In the genomic region with DNA sequence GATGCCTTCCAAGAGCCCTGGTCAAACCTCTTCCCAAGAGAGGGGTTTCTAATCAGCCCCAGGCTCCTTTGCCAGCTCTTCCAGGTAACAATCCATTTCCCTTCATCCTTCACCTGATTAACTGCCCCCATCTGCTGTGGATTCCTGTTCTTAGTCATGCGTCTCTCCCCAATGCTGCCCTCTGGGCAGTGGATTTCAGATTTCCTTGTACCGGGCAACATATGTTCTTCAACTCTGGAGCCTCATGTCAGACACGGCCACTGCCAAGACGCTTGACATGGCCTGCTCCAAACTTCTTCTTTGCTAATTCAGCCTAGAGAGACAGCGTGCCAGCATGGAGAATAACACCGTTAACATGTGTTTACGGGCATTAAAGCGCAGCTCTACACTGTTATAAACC, we compare ENCODE assay signal across 20 cellular contexts.
DNase-seq lines count a peak whose midpoint lies in the region; ATAC-seq and TF ChIP-seq lines count a peak whose summit lies in the region.
"Had no signal": no experiment of that assay in that cellular context is flagged by ENCODE, and none has a peak within 500 bp of the region (broad histone marks: within the 10 kb centered on the region; RNA-seq: fewer than 3 reads in every experiment).

No MANE protein-coding gene starts in this region.

- intact Hi-C loops in IMR-90 (cut with micrococcal nuclease), result no loop called here
- intact Hi-C loops in activated T-helper 1 cell treated with anti-CD3 and anti-CD28 coated beads, Interleukin-12 subunit alpha, Interleukin-12 subunit beta, Interleukin-2, Interleukin-4 antibody, amounts not matched to agents 30 ng/mL and 10 ng/mL and 1 ng/mL, durations not matched to agents 14 hours and 24 hours and 36 hours (cut with micrococcal nuclease), result no loop called here

- no peak overlapping the region for H2BK12ac ChIP-seq in trophoblast cell (ENCODE audit: low read length)

- no peak overlapping the region for H2AFZ ChIP-seq in IMR-90 (replicated peaks; ENCODE audit: low read length, poor library complexity)
- no peak overlapping the region for H2AFZ ChIP-seq in trophoblast cell (ENCODE audit: insufficient read depth, low read length, poor library complexity)

- CTCF ChIA-PET in IMR-90 (lab: Yijun Ruan, JAX), result no interaction called here

- H3K4me1 ChIP-seq in IMR-90 (ENCODE audit: control insufficient read depth, insufficient read depth, low read length), result peaks cover 9% of the 10 kb centered on the region
- peaks cover 3% of the 10 kb centered on the region in 2 experiments for H3K4me1 ChIP-seq in trophoblast cell (ENCODE audit: control insufficient read depth in 1 of 2, insufficient read depth in 2 of 2, low read length in 2 of 2)

- no peak overlapping the region for H3K56ac ChIP-seq in IMR-90 (ENCODE audit: extremely low read depth, insufficient read depth, low read length)

- H2BK120ac ChIP-seq in IMR-90 (ENCODE audit: low read depth, low read length) (0 out of 2 replicates have a peak overlapping the region, but pooled peaks have one; percentile 3), trophoblast cell (ENCODE audit: insufficient read depth, low read length, poor library complexity) (no peak overlapping the region)

- H3K23ac ChIP-seq in IMR-90 (ENCODE audit: low read depth, low read length) (no peak overlapping the region), trophoblast cell (ENCODE audit: low read length) (no peak overlapping the region)

- WGBS in IMR-90 (ENCODE audit: extremely low coverage in 2 of 2, insufficient read length in 1 of 2), 2 experiments, result 59% methylated on average over 4 of the region's 8 CpGs; no CpG with 5 or more reads in 1 of the 2 experiments
- WGBS in trophoblast cell (ENCODE audit: extremely low coverage, insufficient coverage, insufficient read length), result no CpG with 5 or more reads among the region's 8 CpGs

- no peak overlapping the region for H2BK20ac ChIP-seq in IMR-90 (ENCODE audit: low read depth, low read length)

- peak overlapping the region; percentile 56 for H3K27ac Mint-ChIP-seq in activated T-helper 1 cell treated with anti-CD3 and anti-CD28 coated beads, Interleukin-12 subunit alpha, Interleukin-12 subunit beta, Interleukin-2, Interleukin-4 antibody, amounts not matched to agents 30 ng/mL and 10 ng/mL and 1 ng/mL, durations not matched to agents 14 hours and 24 hours and 36 hours
- H3K27ac Mint-ChIP-seq: CD8-positive, alpha-beta memory T cell had no signal

- H3K79me1 ChIP-seq in IMR-90 (ENCODE audit: low read depth in 1 of 2, low read length in 2 of 2), result no peaks in the 10 kb centered on the region
- no peaks in the 10 kb centered on the region for H3K79me1 ChIP-seq in trophoblast cell (ENCODE audit: low read length)

- H4K20me1 ChIP-seq in IMR-90 (ENCODE audit: insufficient read depth, low read length), result no peaks in the 10 kb centered on the region

- H3K79me2 ChIP-seq in trophoblast cell (ENCODE audit: control insufficient read depth, insufficient read depth, low read length, poor library complexity), result no peaks in the 10 kb centered on the region

- peaks cover 35% of the 10 kb centered on the region for H3K27me3 Mint-ChIP-seq in activated T-helper 1 cell treated with anti-CD3 and anti-CD28 coated beads, Interleukin-12 subunit alpha, Interleukin-12 subunit beta, Interleukin-2, Interleukin-4 antibody, amounts not matched to agents 30 ng/mL and 10 ng/mL and 1 ng/mL, durations not matched to agents 14 hours and 24 hours and 36 hours (ENCODE audit: insufficient read depth)

- no peak overlapping the region for H3K4me3 ChIP-seq in IMR-90 (ENCODE audit: insufficient read depth, low read depth, low read length)
- H3K4me3 ChIP-seq in trophoblast cell (ENCODE audit: low read depth, low read length), result no peak overlapping the region

- in situ Hi-C loops in IMR-90 (cut with MboI; ENCODE audit: low sequenced_read_pairs), result loop anchor here (10.0 kb wide), 1 partner anchor 1039 kb away; a partner anchor contains a TSS

- H3K36me3 Mint-ChIP-seq in activated T-helper 1 cell treated with anti-CD3 and anti-CD28 coated beads, Interleukin-12 subunit alpha, Interleukin-12 subunit beta, Interleukin-2, Interleukin-4 antibody, amounts not matched to agents 30 ng/mL and 10 ng/mL and 1 ng/mL, durations not matched to agents 14 hours and 24 hours and 36 hours (ENCODE audit: low read depth), result peaks cover 5% of the 10 kb centered on the region
- H3K36me3 Mint-ChIP-seq: CD8-positive, alpha-beta memory T cell had no signal

- POLR2A ChIA-PET in IMR-90 (lab: Charles Lee; ENCODE audit: unreplicated experiment), result no interaction called here

- H3K36me3 ChIP-seq in IMR-90 (ENCODE audit: control insufficient read depth, insufficient read depth, low read length) (no peaks in the 10 kb centered on the region), trophoblast cell (ENCODE audit: control insufficient read depth in 1 of 2, insufficient read depth in 2 of 2, low read length in 2 of 2) (no peaks in the 10 kb centered on the region)

- H4K8ac ChIP-seq in IMR-90 (ENCODE audit: low read depth in 2 of 2, low read length in 2 of 2), result no peak overlapping the region
- H4K8ac ChIP-seq in trophoblast cell (ENCODE audit: low read depth, low read length), result no peak overlapping the region

- no peak for DNase-seq in IMR-90
- no peak for DNase-seq in activated T-helper 1 cell treated with anti-CD3 and anti-CD28 coated beads, Interleukin-12 subunit alpha, Interleukin-12 subunit beta, Interleukin-2, Interleukin-4 antibody, amounts not matched to agents 30 ng/mL and 10 ng/mL and 1 ng/mL, durations not matched to agents 14 hours and 24 hours and 36 hours (ENCODE audit: low spot score)
- peak; percentile 68 for DNase-seq in left kidney (ENCODE audit: low read depth, low spot score)
- DNase-seq in trophoblast cell, result peak; percentile 9 to 23
- no peak for DNase-seq in NCI-H1436 treated with DMSO at 0.1 percent for 48 hours (lab: John Stamatoyannopoulos, UW)
- no peak for DNase-seq in stimulated activated CD4-positive, alpha-beta T cell treated with anti-CD3 and anti-CD28 coated beads, Interleukin-4, amount 100 ng/mL, for 4 hours
- DNase-seq: C1 segment of cervical spinal cord; CD8-positive, alpha-beta memory T cell; DMS53; EL; KG1; MV-4-11; NCI-H1417 treated with DMSO at 0.1 percent for 48 hours; NCI-H1930; NCI-H226; SIG-M5 had no signal

- H4K12ac ChIP-seq in trophoblast cell (ENCODE audit: low read depth, low read length), result no peak overlapping the region

- no peaks in the 10 kb centered on the region for H3K27me3 ChIP-seq in IMR-90 (ENCODE audit: control insufficient read depth, insufficient read depth, low read length)
- no peaks in the 10 kb centered on the region for H3K27me3 ChIP-seq in trophoblast cell (ENCODE audit: insufficient read depth, low read length)

- no peak overlapping the region for H3K18ac ChIP-seq in IMR-90 (ENCODE audit: low read depth, low read length)
- no peak overlapping the region for H3K18ac ChIP-seq in trophoblast cell (ENCODE audit: low read length)

- H3K4me1 Mint-ChIP-seq in activated T-helper 1 cell treated with anti-CD3 and anti-CD28 coated beads, Interleukin-12 subunit alpha, Interleukin-12 subunit beta, Interleukin-2, Interleukin-4 antibody, amounts not matched to agents 30 ng/mL and 10 ng/mL and 1 ng/mL, durations not matched to agents 14 hours and 24 hours and 36 hours (ENCODE audit: low read depth), result peaks cover 32% of the 10 kb centered on the region

- H3K4me3 Mint-ChIP-seq in activated T-helper 1 cell treated with anti-CD3 and anti-CD28 coated beads, Interleukin-12 subunit alpha, Interleukin-12 subunit beta, Interleukin-2, Interleukin-4 antibody, amounts not matched to agents 30 ng/mL and 10 ng/mL and 1 ng/mL, durations not matched to agents 14 hours and 24 hours and 36 hours, result no peak overlapping the region
- H3K4me3 Mint-ChIP-seq: CD8-positive, alpha-beta memory T cell had no signal

- no peak for TF ChIP-seq RAD21 in IMR-90 (IDR thresholded peaks at IDR 0.05; ENCODE audit: low read length)

- dilution Hi-C loops in IMR-90 (cut with HindIII; ENCODE audit: low sequenced_read_pairs, unreplicated experiment), result no loop called here

- H3K4me2 ChIP-seq in IMR-90 (ENCODE audit: low read depth, low read length) (no peak overlapping the region), trophoblast cell (ENCODE audit: low read length) (no peak overlapping the region)

- no peak for ATAC-seq in IMR-90 (ENCODE audit: low read depth)
- ATAC-seq in GM18907 (IDR thresholded peaks at IDR 0.05; ENCODE audit: unreplicated experiment), result no peak
- ATAC-seq in HG02870 (IDR thresholded peaks at IDR 0.05; ENCODE audit: unreplicated experiment), result no peak
- ATAC-seq: HepG2, Panc1 had no signal

- H3K9me3 ChIP-seq in IMR-90 (ENCODE audit: control insufficient read depth, insufficient read depth, low read length) (no peaks in the 10 kb centered on the region), trophoblast cell (ENCODE audit: insufficient read depth, low read depth, low read length) (no peaks in the 10 kb centered on the region)

- no peak overlapping the region for H4K5ac ChIP-seq in IMR-90 (ENCODE audit: low read depth, low read length)

- no peak overlapping the region for H3K27ac ChIP-seq in IMR-90 (ENCODE audit: insufficient read depth, low read length)
- no peak overlapping the region for H3K27ac ChIP-seq in trophoblast cell (ENCODE audit: low read depth, low read length)

- no peak overlapping the region for H3K14ac ChIP-seq in IMR-90 (replicated peaks; ENCODE audit: low read depth, low read length)
- H3K14ac ChIP-seq in trophoblast cell (ENCODE audit: low read length), result no peak overlapping the region

- BruUV-seq in IMR-90 (replicated peaks; lab: Mats Ljungman, UMichigan), result no TSS peak

- H3K4ac ChIP-seq in IMR-90 (ENCODE audit: low read depth, low read length) (peak overlapping the region; percentile 25; the same call in 1 of the 2 replicates), trophoblast cell (ENCODE audit: low read depth, low read length) (no peak overlapping the region)

- H2AK5ac ChIP-seq in IMR-90 (ENCODE audit: low read depth, low read length) (no peak overlapping the region), trophoblast cell (ENCODE audit: low read length) (no peak overlapping the region)

- no peaks in the 10 kb centered on the region for H3K9me3 Mint-ChIP-seq in activated T-helper 1 cell treated with anti-CD3 and anti-CD28 coated beads, Interleukin-12 subunit alpha, Interleukin-12 subunit beta, Interleukin-2, Interleukin-4 antibody, amounts not matched to agents 30 ng/mL and 10 ng/mL and 1 ng/mL, durations not matched to agents 14 hours and 24 hours and 36 hours
- H3K9me3 Mint-ChIP-seq: CD8-positive, alpha-beta memory T cell had no signal

- H3K9me1 ChIP-seq in IMR-90 (ENCODE audit: insufficient read depth, low read length), result peaks cover 6% of the 10 kb centered on the region; the same call in 1 of the 2 replicates

- TF ChIP-seq POLR2A in IMR-90 (IDR thresholded peaks at IDR 0.05; ENCODE audit: low read depth, low read length), result no peak

- TF ChIP-seq CTCF in IMR-90 (conservative IDR thresholded peaks at IDR 0.05; ENCODE audit: low read depth, low read length), result no peak

- no peak overlapping the region; the same call in 2 of the 3 replicates for H2BK15ac ChIP-seq in IMR-90 (ENCODE audit: low read depth, low read length)

- no peak overlapping the region for H2AK9ac ChIP-seq in IMR-90 (replicated peaks; ENCODE audit: low read depth, low read length, poor library complexity)

- no peak overlapping the region for H3K9ac ChIP-seq in IMR-90 (ENCODE audit: low read depth, low read length)
- no peak overlapping the region for H3K9ac ChIP-seq in trophoblast cell (ENCODE audit: low read length)

- H2BK5ac ChIP-seq in IMR-90 (ENCODE audit: low read depth, low read length, poor library complexity, severe bottlenecking) (no peak overlapping the region), trophoblast cell (ENCODE audit: low read depth, low read length, poor library complexity) (no peak overlapping the region)

- H4K91ac ChIP-seq in IMR-90 (ENCODE audit: insufficient read depth, low read depth, low read length) (no peak overlapping the region), trophoblast cell (ENCODE audit: low read depth, low read length) (no peak overlapping the region)

Comparison
In these comparisons a context has a peak if more than half of its experiments do, and no peak if none do; other contexts are left out.
1. DNase-seq: peak in left kidney (single experiment) and trophoblast cell (2 of 2); none in IMR-90 (single experiment), activated T-helper 1 cell treated with anti-CD3 and anti-CD28 coated beads, Interleukin-12 subunit alpha, Interleukin-12 subunit beta, Interleukin-2, Interleukin-4 antibody, amounts not matched to agents 30 ng/mL and 10 ng/mL and 1 ng/mL, durations not matched to agents 14 hours and 24 hours and 36 hours (single experiment), NCI-H1436 treated with DMSO at 0.1 percent for 48 hours (single experiment) and stimulated activated CD4-positive, alpha-beta T cell treated with anti-CD3 and anti-CD28 coated beads, Interleukin-4, amount 100 ng/mL, for 4 hours (0 of 2).